1 cellular context compared by ENCODE assay signal in the genomic region with DNA sequence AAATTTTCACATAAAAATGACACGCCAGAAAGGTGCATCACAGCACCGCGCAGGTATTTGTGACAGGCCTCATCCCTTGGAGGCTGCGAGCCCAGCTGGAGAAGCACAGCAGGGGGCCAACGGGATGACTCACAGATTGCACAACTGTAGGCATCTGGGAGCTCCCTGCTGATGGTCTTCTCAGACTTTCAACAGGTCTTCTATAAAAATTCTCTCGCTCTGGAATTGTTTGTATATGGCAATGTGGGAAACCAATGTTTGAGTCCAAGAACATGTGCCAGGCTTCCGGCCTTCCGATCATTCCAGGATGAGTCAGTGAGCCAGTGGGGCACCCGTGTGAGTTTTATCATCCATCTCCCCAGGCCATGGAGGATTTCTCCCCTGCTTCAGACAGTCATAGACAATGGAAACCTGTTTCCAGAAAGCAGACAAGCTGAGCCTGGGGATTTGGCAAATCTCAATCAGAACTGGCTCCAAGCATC.
TF ChIP-seq lines count a peak whose summit lies in the region.

No MANE protein-coding gene starts in this region.

TF ChIP-seq in HepG2, 621 proteins besides CTCF, POLR2A, EP300 and RAD21 (continued from another document):
- TF ChIP-seq CENPX (CRISPR knock-in tag; IDR thresholded peaks at IDR 0.05) (no peak), ZNF547 (CRISPR knock-in tag; IDR thresholded peaks at IDR 0.05) (no peak), ZNF350 (CRISPR knock-in tag; IDR thresholded peaks at IDR 0.05; ENCODE audit: borderline replicate concordance, low read depth) (no peak), HNRNPH1 (optimal IDR thresholded peaks at IDR 0.05; ENCODE audit: low read depth, low read length) (no peak), ZNF280D (CRISPR knock-in tag; IDR thresholded peaks at IDR 0.05) (0 out of 2 replicates have a peak, but pooled peaks have one; percentile 61), AFF4 (CRISPR knock-in tag; IDR thresholded peaks at IDR 0.05) (no peak), RFXANK (CRISPR knock-in tag; IDR thresholded peaks at IDR 0.05) (no peak), CENPT (CRISPR knock-in tag; IDR thresholded peaks at IDR 0.05; ENCODE audit: low read depth) (no peak), HMG20A (CRISPR knock-in tag; IDR thresholded peaks at IDR 0.05; ENCODE audit: borderline replicate concordance) (no peak; the same call in 1 of the 2 replicates), HMGA1 (CRISPR knock-in tag; conservative IDR thresholded peaks at IDR 0.05) (no peak), ZNF234 (CRISPR knock-in tag; conservative IDR thresholded peaks at IDR 0.05) (no peak), ZNF367 (CRISPR knock-in tag; IDR thresholded peaks at IDR 0.05; ENCODE audit: borderline replicate concordance) (no peak), ZNF274 (CRISPR knock-in tag; IDR thresholded peaks at IDR 0.05) (no peak), ZNF260 (CRISPR knock-in tag; IDR thresholded peaks at IDR 0.05; ENCODE audit: borderline replicate concordance, low read depth) (no peak), GATAD1 (CRISPR knock-in tag; IDR thresholded peaks at IDR 0.05) (no peak), FOSL2 (CRISPR knock-in tag; IDR thresholded peaks at IDR 0.05) (peak; percentile 99), ZNF546 (CRISPR knock-in tag; conservative IDR thresholded peaks at IDR 0.05) (no peak), CREB1 (IDR thresholded peaks at IDR 0.05) (0 out of 2 replicates have a peak, but pooled peaks have one; percentile 11), CREB1 (CRISPR knock-in tag; IDR thresholded peaks at IDR 0.05) (no peak), ATAD3A (CRISPR knock-in tag; IDR thresholded peaks at IDR 0.05) (no peak), GATAD2A (CRISPR knock-in tag; IDR thresholded peaks at IDR 0.05) (peak; percentile 66; the same call in 1 of the 2 replicates), NONO (IDR thresholded peaks at IDR 0.05) (no peak), NONO (CRISPR knock-in tag; conservative IDR thresholded peaks at IDR 0.05) (no peak), ZNF619 (CRISPR knock-in tag; IDR thresholded peaks at IDR 0.05) (no peak), TFAP4 (IDR thresholded peaks at IDR 0.05; ENCODE audit: borderline replicate concordance, low read depth) (peak; percentile 85; the same call in 1 of the 2 replicates), HNRNPUL1 (IDR thresholded peaks at IDR 0.05; ENCODE audit: low read depth, low read length) (no peak), ATRX (CRISPR knock-in tag; IDR thresholded peaks at IDR 0.05; ENCODE audit: borderline replicate concordance) (no peak), SIX1 (CRISPR knock-in tag; IDR thresholded peaks at IDR 0.05; ENCODE audit: borderline replicate concordance) (no peak), ZNF17 (CRISPR knock-in tag; IDR thresholded peaks at IDR 0.05) (no peak), KLF6 (CRISPR knock-in tag; IDR thresholded peaks at IDR 0.05) (no peak), LRRFIP1 (CRISPR knock-in tag; conservative IDR thresholded peaks at IDR 0.05) (no peak)
- TF ChIP-seq, protein P1, sequence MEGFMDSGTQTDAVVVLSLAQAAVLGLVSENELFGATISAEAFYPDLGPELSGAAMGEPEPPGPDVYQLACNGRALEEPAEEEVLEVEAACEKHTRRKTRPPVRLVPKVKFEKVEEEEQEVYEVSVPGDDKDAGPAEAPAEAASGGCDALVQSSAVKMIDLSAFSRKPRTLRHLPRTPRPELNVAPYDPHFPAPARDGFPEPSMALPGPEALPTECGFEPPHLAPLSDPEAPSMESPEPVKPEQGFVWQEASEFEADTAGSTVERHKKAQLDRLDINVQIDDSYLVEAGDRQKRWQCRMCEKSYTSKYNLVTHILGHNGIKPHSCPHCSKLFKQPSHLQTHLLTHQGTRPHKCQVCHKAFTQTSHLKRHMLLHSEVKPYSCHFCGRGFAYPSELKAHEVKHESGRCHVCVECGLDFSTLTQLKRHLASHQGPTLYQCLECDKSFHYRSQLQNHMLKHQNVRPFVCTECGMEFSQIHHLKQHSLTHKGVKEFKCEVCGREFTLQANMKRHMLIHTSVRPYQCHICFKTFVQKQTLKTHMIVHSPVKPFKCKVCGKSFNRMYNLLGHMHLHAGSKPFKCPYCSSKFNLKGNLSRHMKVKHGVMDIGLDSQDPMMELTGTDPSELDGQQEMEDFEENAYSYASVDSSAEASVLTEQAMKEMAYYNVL (CRISPR knock-in tag; IDR thresholded peaks at IDR 0.05; ENCODE audit: borderline replicate concordance) = no peak
- TF ChIP-seq, protein P2, sequence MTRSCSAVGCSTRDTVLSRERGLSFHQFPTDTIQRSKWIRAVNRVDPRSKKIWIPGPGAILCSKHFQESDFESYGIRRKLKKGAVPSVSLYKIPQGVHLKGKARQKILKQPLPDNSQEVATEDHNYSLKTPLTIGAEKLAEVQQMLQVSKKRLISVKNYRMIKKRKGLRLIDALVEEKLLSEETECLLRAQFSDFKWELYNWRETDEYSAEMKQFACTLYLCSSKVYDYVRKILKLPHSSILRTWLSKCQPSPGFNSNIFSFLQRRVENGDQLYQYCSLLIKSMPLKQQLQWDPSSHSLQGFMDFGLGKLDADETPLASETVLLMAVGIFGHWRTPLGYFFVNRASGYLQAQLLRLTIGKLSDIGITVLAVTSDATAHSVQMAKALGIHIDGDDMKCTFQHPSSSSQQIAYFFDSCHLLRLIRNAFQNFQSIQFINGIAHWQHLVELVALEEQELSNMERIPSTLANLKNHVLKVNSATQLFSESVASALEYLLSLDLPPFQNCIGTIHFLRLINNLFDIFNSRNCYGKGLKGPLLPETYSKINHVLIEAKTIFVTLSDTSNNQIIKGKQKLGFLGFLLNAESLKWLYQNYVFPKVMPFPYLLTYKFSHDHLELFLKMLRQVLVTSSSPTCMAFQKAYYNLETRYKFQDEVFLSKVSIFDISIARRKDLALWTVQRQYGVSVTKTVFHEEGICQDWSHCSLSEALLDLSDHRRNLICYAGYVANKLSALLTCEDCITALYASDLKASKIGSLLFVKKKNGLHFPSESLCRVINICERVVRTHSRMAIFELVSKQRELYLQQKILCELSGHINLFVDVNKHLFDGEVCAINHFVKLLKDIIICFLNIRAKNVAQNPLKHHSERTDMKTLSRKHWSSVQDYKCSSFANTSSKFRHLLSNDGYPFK (CRISPR knock-in tag; IDR thresholded peaks at IDR 0.05; ENCODE audit: borderline replicate concordance) = no peak
- TF ChIP-seq, protein P3, sequence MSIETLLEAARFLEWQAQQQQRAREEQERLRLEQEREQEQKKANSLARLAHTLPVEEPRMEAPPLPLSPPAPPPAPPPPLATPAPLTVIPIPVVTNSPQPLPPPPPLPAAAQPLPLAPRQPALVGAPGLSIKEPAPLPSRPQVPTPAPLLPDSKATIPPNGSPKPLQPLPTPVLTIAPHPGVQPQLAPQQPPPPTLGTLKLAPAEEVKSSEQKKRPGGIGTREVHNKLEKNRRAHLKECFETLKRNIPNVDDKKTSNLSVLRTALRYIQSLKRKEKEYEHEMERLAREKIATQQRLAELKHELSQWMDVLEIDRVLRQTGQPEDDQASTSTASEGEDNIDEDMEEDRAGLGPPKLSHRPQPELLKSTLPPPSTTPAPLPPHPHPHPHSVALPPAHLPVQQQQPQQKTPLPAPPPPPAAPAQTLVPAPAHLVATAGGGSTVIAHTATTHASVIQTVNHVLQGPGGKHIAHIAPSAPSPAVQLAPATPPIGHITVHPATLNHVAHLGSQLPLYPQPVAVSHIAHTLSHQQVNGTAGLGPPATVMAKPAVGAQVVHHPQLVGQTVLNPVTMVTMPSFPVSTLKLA (IDR thresholded peaks at IDR 0.05) = peak; percentile 39; the same call in 1 of the 2 replicates
- TF ChIP-seq, protein P4, sequence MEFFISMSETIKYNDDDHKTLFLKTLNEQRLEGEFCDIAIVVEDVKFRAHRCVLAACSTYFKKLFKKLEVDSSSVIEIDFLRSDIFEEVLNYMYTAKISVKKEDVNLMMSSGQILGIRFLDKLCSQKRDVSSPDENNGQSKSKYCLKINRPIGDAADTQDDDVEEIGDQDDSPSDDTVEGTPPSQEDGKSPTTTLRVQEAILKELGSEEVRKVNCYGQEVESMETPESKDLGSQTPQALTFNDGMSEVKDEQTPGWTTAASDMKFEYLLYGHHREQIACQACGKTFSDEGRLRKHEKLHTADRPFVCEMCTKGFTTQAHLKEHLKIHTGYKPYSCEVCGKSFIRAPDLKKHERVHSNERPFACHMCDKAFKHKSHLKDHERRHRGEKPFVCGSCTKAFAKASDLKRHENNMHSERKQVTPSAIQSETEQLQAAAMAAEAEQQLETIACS (CRISPR knock-in tag; IDR thresholded peaks at IDR 0.05) = no peak
